ENCODE assay signal across 9 cellular contexts in genomic region chr3:186048119-186048518, GRCh38.
"Had no signal": no experiment of that assay in that cellular context is flagged by ENCODE, and none has a peak within 500 bp of the region (broad histone marks: within the 10 kb centered on the region; RNA-seq: fewer than 3 reads in every experiment).

No MANE protein-coding gene starts in this region.

- H2AFZ ChIP-seq: GM23248 had no signal

- H3K27ac ChIP-seq: GM23248 had no signal

- H3K4me1 ChIP-seq: HAP-1 had no signal

- ATAC-seq: HCT116, K562 had no signal

- DNase-seq: GM23248, GOT3, H7, HFFc6, KG1 had no signal

- H3K9me3 ChIP-seq: HAP-1 had no signal

- H3K36me3 ChIP-seq: HAP-1 had no signal

- H3K9ac ChIP-seq: GM23248 had no signal

- H3K4me3 ChIP-seq: GM23248, HAP-1, K562 had no signal

- FAIRE-seq: HTR-8/SVneo, K562 had no signal
